In genomic region chr7:1233328-1234048, GRCh38 we compare ENCODE assay signal across 3 cellular contexts.
TF ChIP-seq lines count a peak whose summit lies in the region.

No MANE protein-coding gene starts in this region.

TF ChIP-seq in GM23338, 12 proteins besides CTCF, POLR2A, EP300 and RAD21 (continues in another document):
- TF ChIP-seq ZNF114 (CRISPR knock-in tag; IDR thresholded peaks at IDR 0.05) (no peak), ZNF462 (CRISPR knock-in tag; IDR thresholded peaks at IDR 0.05) (no peak)

TF ChIP-seq in K562, 482 proteins besides CTCF, POLR2A, EP300 and RAD21:
- TF ChIP-seq PCBP1 (IDR thresholded peaks at IDR 0.05; ENCODE audit: low read depth, low read length, poor library complexity, severe bottlenecking) (peak; percentile 37), HCFC1 (IDR thresholded peaks at IDR 0.05; ENCODE audit: low read depth, low read length) (no peak)

TF ChIP-seq in neural cell, 6 proteins besides CTCF, POLR2A, EP300 and RAD21:
- TF ChIP-seq REST (IDR thresholded peaks at IDR 0.05; ENCODE audit: borderline replicate concordance) (no peak), EZH2 (IDR thresholded peaks at IDR 0.05; ENCODE audit: borderline replicate concordance, insufficient read depth, low read length, poor library complexity, severe bottlenecking) (peak; percentile 100), POLR2AphosphoS5 (IDR thresholded peaks at IDR 0.05) (peak; percentile 33)
